ENCODE assay signal across 1 cellular context in the genomic region with DNA sequence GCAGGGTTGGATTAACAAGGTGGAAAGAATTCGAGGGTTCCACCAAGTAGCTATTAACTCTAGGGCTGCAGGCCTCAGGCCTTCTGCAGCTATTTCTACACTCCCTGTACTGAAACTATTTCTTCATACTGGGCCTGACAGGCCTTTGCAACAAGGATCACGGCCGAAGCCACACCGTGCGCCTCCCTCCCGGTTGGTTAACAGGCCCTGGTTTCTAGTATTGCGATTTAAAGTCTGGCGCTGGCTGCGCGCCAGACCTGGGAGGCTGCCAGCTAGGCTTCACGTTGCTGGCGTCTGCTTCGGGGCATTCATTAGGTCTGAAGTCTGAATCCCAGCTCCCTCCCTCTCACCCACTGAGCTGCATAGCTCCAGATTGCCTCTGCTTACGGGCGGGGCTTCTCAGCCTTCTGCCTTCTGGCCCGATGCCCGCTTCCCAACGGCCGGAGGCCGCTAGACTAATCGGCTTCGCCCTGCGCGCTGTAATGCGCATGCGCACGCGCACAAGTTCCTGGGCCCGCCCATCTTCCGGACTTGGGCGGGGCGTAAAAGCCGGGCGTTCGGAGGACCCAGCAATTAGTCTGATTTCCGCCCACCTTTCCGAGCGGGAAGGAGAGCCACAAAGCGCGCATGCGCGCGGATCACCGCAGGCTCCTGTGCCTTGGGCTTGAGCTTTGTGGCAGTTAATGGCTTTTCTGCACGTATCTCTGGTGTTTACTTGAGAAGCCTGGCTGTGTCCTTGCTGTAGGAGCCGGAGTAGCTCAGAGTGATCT.
TF ChIP-seq lines count a peak whose summit lies in the region.

No MANE protein-coding gene starts in this region.

TF ChIP-seq in SK-N-SH, 30 proteins besides CTCF, POLR2A, EP300 and RAD21 (continued from another document):
- TF ChIP-seq RCOR1 (IDR thresholded peaks at IDR 0.05; ENCODE audit: low read length) (peak; percentile 94), FOXM1 (IDR thresholded peaks at IDR 0.05; ENCODE audit: low read depth) (no peak), TEAD4 (IDR thresholded peaks at IDR 0.05; ENCODE audit: borderline replicate concordance, insufficient read depth) (0 out of 2 replicates have a peak, but pooled peaks have one; percentile 15), POLR2AphosphoS5 (IDR thresholded peaks at IDR 0.05; ENCODE audit: low read depth, low read length) (peak; percentile 58; the same call in 1 of the 2 replicates), CHD2 (IDR thresholded peaks at IDR 0.05; ENCODE audit: low read length, partially characterized antibody) (peak; percentile 82), EZH2phosphoT487 (IDR thresholded peaks at IDR 0.05; ENCODE audit: borderline replicate concordance, low read depth) (no peak), TAF1 (IDR thresholded peaks at IDR 0.05; ENCODE audit: borderline replicate concordance, low read depth, low read length) (peak; percentile 74), YY1 (IDR thresholded peaks at IDR 0.05; ENCODE audit: low read depth) (0 out of 2 replicates have a peak, but pooled peaks have one; percentile 17), NFIC (IDR thresholded peaks at IDR 0.05; ENCODE audit: borderline replicate concordance) (peak; percentile 97), JUND (IDR thresholded peaks at IDR 0.05) (no peak), SIN3A (IDR thresholded peaks at IDR 0.05; ENCODE audit: borderline replicate concordance, low read depth, low read length) (0 out of 2 replicates have a peak, but pooled peaks have one; percentile 67), USF2 (IDR thresholded peaks at IDR 0.05; ENCODE audit: borderline replicate concordance, low read depth, low read length) (no peak), GABPA (IDR thresholded peaks at IDR 0.05; ENCODE audit: low read depth) (no peak; the same call in 1 of the 2 replicates), RXRA (IDR thresholded peaks at IDR 0.05; ENCODE audit: borderline replicate concordance, low read depth) (no peak), FOSL2 (IDR thresholded peaks at IDR 0.05; ENCODE audit: borderline replicate concordance, low read depth) (no peak), TCF12 (IDR thresholded peaks at IDR 0.05) (peak; percentile 66; the same call in 1 of the 2 replicates)
- TF ChIP-seq, protein P1, sequence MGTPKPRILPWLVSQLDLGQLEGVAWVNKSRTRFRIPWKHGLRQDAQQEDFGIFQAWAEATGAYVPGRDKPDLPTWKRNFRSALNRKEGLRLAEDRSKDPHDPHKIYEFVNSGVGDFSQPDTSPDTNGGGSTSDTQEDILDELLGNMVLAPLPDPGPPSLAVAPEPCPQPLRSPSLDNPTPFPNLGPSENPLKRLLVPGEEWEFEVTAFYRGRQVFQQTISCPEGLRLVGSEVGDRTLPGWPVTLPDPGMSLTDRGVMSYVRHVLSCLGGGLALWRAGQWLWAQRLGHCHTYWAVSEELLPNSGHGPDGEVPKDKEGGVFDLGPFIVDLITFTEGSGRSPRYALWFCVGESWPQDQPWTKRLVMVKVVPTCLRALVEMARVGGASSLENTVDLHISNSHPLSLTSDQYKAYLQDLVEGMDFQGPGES (IDR thresholded peaks at IDR 0.05; ENCODE audit: low read depth, low read length) = no peak
- TF ChIP-seq, protein P2, sequence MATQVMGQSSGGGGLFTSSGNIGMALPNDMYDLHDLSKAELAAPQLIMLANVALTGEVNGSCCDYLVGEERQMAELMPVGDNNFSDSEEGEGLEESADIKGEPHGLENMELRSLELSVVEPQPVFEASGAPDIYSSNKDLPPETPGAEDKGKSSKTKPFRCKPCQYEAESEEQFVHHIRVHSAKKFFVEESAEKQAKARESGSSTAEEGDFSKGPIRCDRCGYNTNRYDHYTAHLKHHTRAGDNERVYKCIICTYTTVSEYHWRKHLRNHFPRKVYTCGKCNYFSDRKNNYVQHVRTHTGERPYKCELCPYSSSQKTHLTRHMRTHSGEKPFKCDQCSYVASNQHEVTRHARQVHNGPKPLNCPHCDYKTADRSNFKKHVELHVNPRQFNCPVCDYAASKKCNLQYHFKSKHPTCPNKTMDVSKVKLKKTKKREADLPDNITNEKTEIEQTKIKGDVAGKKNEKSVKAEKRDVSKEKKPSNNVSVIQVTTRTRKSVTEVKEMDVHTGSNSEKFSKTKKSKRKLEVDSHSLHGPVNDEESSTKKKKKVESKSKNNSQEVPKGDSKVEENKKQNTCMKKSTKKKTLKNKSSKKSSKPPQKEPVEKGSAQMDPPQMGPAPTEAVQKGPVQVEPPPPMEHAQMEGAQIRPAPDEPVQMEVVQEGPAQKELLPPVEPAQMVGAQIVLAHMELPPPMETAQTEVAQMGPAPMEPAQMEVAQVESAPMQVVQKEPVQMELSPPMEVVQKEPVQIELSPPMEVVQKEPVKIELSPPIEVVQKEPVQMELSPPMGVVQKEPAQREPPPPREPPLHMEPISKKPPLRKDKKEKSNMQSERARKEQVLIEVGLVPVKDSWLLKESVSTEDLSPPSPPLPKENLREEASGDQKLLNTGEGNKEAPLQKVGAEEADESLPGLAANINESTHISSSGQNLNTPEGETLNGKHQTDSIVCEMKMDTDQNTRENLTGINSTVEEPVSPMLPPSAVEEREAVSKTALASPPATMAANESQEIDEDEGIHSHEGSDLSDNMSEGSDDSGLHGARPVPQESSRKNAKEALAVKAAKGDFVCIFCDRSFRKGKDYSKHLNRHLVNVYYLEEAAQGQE (IDR thresholded peaks at IDR 0.05; ENCODE audit: low read depth, low read length) = no peak; the same call in 1 of the 2 replicates
- TF ChIP-seq, protein P3, sequence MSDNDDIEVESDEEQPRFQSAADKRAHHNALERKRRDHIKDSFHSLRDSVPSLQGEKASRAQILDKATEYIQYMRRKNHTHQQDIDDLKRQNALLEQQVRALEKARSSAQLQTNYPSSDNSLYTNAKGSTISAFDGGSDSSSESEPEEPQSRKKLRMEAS (IDR thresholded peaks at IDR 0.05; ENCODE audit: low read depth) = peak; percentile 84
TF ChIP-seq in SK-N-SH: peak in this region for 16.
